Comparison of ENCODE assay signal across 1 cellular context in the genomic region with DNA sequence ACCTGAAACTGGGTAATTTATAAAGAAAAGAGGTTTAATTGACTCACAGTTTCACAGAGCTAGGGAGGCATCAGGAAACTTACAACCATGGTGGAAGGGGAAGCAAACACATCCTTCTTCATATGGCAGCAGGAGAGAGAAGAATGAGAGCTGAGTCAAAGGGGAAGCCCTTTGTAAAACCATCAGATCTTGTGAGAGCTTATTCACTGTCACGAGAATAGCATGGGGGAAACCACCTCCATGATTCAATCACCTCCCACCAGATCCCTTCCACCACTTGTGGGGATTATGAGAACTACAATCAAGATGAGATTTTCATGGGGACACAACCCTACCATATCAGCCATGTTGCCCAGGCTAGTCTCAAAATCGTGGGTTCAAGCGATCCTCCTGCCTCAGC.
TF ChIP-seq lines count a peak whose summit lies in the region.

No MANE protein-coding gene starts in this region.

TF ChIP-seq in IMR-90, 13 proteins besides CTCF, POLR2A, EP300 and RAD21:
- no peak for TF ChIP-seq BHLHE40 (IDR thresholded peaks at IDR 0.05; ENCODE audit: low read depth, low read length)
- no peak for TF ChIP-seq MXI1 (IDR thresholded peaks at IDR 0.05; ENCODE audit: borderline replicate concordance, low read depth, low read length)
- TF ChIP-seq CHD1 (IDR thresholded peaks at IDR 0.05; ENCODE audit: low read depth, low read length) = no peak
- TF ChIP-seq FOS (IDR thresholded peaks at IDR 0.05; ENCODE audit: low read depth, low read length) = no peak
- no peak for TF ChIP-seq CEBPB (IDR thresholded peaks at IDR 0.05; ENCODE audit: low read depth, low read length)
- no peak for TF ChIP-seq MAFK (IDR thresholded peaks at IDR 0.05; ENCODE audit: low read depth, low read length)
- TF ChIP-seq SMC3 (IDR thresholded peaks at IDR 0.05; ENCODE audit: low read depth, low read length) = no peak
- TF ChIP-seq RCOR1 (IDR thresholded peaks at IDR 0.05; ENCODE audit: insufficient replicate concordance, low read length) = no peak
- TF ChIP-seq USF2 (IDR thresholded peaks at IDR 0.05; ENCODE audit: low read depth, low read length) = no peak
- TF ChIP-seq MAZ (IDR thresholded peaks at IDR 0.05; ENCODE audit: borderline replicate concordance, low read depth, low read length) = no peak
- no peak for TF ChIP-seq RFX5 (IDR thresholded peaks at IDR 0.05; ENCODE audit: low read depth, low read length)
- TF ChIP-seq, protein P1, sequence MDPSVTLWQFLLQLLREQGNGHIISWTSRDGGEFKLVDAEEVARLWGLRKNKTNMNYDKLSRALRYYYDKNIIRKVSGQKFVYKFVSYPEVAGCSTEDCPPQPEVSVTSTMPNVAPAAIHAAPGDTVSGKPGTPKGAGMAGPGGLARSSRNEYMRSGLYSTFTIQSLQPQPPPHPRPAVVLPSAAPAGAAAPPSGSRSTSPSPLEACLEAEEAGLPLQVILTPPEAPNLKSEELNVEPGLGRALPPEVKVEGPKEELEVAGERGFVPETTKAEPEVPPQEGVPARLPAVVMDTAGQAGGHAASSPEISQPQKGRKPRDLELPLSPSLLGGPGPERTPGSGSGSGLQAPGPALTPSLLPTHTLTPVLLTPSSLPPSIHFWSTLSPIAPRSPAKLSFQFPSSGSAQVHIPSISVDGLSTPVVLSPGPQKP (IDR thresholded peaks at IDR 0.05; ENCODE audit: borderline replicate concordance, low read depth, low read length) = no peak
- TF ChIP-seq NFE2L2 (IDR thresholded peaks at IDR 0.05; ENCODE audit: low read depth, low read length) = no peak
